In the genomic region with DNA sequence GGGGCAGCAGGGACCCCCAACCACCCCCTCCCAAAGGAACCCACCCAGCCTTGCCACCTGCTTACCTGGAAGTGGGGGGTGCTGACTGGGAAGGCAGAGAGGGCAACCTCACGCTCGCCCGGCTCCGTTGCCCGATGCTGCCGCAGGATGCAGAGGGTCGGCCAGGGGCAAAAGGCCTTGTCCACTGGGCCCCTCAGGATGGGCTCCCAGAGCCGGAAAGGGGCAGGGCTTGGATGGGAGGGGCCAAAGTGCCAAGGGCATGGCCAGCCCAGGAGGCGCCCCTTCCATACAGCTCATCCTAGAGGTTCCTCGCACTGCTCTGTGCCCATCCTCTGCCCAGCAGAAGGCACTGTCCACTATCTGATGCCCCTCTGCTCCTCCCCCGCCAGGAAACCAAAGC, we compare ENCODE assay signal across 7 cellular contexts. TPM values are rescaled to one million over a fixed set of nuclear protein-coding genes. Genes with fewer than 3 reads are reported as not detected.
"Had no signal": no experiment of that assay in that cellular context is flagged by ENCODE, and none has a peak within 500 bp of the region (broad histone marks: within the 10 kb centered on the region; RNA-seq: fewer than 3 reads in every experiment).

No MANE protein-coding gene starts in this region.

- H3K36me3 Mint-ChIP-seq: IgD-negative memory B cell had no signal

- H3K4me2 ChIP-seq: GM23338 had no signal

- FAIRE-seq: H1, H54, HTR-8/SVneo had no signal

- DNase-seq: HCEC 1CT, KBM-7 had no signal

- H3K27ac Mint-ChIP-seq: GM23338, IgD-negative memory B cell had no signal

- H2AFZ ChIP-seq: GM23338 had no signal

- H3K4me3 ChIP-seq: GM23338 had no signal

- ATAC-seq: GM23338 had no signal

- H3K4me3 Mint-ChIP-seq: GM23338, IgD-negative memory B cell had no signal

- H3K9me3 Mint-ChIP-seq: GM23338, IgD-negative memory B cell had no signal

- H3K4me1 Mint-ChIP-seq: IgD-negative memory B cell had no signal

RNA-seq across cellular contexts. Expression of a gene that starts 59.4 kb away (rescaled TPM):
- polyA plus RNA-seq: IgD-negative memory B cell had no signal
